15 cellular contexts compared by ENCODE assay signal in genomic region chr6:127784468-127784867, GRCh38.
"Had no signal": no experiment of that assay in that cellular context is flagged by ENCODE, and none has a peak within 500 bp of the region (broad histone marks: within the 10 kb centered on the region; RNA-seq: fewer than 3 reads in every experiment).

No MANE protein-coding gene starts in this region.

- H3K9me3 ChIP-seq: ascending aorta, breast epithelium had no signal

- H3K9me3 Mint-ChIP-seq: dendritic cell treated with granulocyte-macrophage colony-stimulating factor and Interleukin-4, amounts not matched to agents 40 ng/mL and 50 ng/mL, for 4 days; type B pancreatic cell had no signal

- H3K36me3 ChIP-seq: ascending aorta, breast epithelium had no signal

- ATAC-seq: left ventricle myocardium superior had no signal

- H3K4me1 ChIP-seq: ascending aorta, breast epithelium had no signal

- H3K4me3 Mint-ChIP-seq: dendritic cell treated with granulocyte-macrophage colony-stimulating factor and Interleukin-4, amounts not matched to agents 40 ng/mL and 50 ng/mL, for 4 days; natural killer cell treated with Interleukin-12 subunit alpha and Interleukin-12 subunit beta and Interleukin-15 and Interleukin-18, amount 100 ng/mL, for 72 hours; type B pancreatic cell had no signal

- H3K27ac ChIP-seq: ascending aorta, breast epithelium, epithelial cell of prostate had no signal

- H3K36me3 Mint-ChIP-seq: natural killer cell treated with Interleukin-12 subunit alpha and Interleukin-12 subunit beta and Interleukin-15 and Interleukin-18, amount 100 ng/mL, for 72 hours had no signal

- H3K27me3 Mint-ChIP-seq: dendritic cell treated with granulocyte-macrophage colony-stimulating factor and Interleukin-4, amounts not matched to agents 40 ng/mL and 50 ng/mL, for 4 days; natural killer cell treated with Interleukin-12 subunit alpha and Interleukin-12 subunit beta and Interleukin-15 and Interleukin-18, amount 100 ng/mL, for 72 hours had no signal

- H3K27me3 ChIP-seq: ascending aorta, breast epithelium had no signal

- DNase-seq: foreskin melanocyte; kidney glomerular epithelial cell; left ventricle myocardium superior; mesenchymal stem cell; posterior cingulate gyrus; retina; stimulated activated CD4-positive, alpha-beta T cell treated with anti-CD3 and anti-CD28 coated beads, Interleukin-4, amount 100 ng/mL, for 24 hours; stimulated activated naive CD4-positive, alpha-beta T cell treated with Interleukin-2 at 50 U/mL for 16 hours; T-helper 9 cell had no signal

- H3K4me3 ChIP-seq: ascending aorta, breast epithelium had no signal

- H3K27ac Mint-ChIP-seq: dendritic cell treated with granulocyte-macrophage colony-stimulating factor and Interleukin-4, amounts not matched to agents 40 ng/mL and 50 ng/mL, for 4 days; natural killer cell treated with Interleukin-12 subunit alpha and Interleukin-12 subunit beta and Interleukin-15 and Interleukin-18, amount 100 ng/mL, for 72 hours; type B pancreatic cell had no signal
